Comparison of ENCODE assay signal across 7 cellular contexts in the genomic region with DNA sequence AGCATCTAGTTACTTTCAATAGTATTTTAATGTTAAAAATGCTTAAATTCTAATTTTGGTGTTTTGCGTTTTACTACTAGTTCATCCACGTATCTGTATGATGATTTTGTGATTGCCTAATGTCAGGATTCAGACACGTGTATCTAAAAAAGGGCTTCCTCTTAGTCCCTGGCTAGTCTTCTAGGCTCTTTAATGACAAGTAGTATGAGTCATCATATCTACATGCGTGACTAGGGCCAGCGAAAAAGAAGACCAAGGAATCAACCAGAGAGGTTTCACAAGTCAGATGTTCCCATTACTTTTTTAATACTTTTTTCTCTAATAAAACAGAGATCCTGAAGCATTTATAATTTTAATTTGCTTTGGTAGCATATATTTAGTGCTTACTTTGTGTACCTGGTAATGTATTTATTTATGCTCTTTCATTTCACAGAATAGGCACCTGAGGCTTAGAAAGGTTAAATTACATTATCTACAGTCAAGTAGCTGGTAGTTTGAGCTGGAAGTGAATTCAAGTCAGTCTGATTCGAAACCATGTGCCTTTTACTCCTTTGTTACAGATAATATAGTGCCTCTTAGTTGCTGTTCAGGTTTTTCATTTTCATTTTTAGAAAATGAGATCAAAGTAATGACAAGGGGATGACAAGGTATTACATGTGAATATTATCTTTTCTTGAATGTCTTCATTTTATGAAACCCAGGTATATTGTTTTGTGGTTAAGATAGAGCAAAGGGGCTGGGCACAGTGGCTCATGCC.
DNase-seq lines count a peak whose midpoint lies in the region; ATAC-seq lines count a peak whose summit lies in the region.

No MANE protein-coding gene starts in this region.

- intact Hi-C loops in activated naive CD4-positive, alpha-beta T cell treated with anti-CD3 and anti-CD28 coated beads for 36 hours (cut with micrococcal nuclease), result no loop called here

- H3K27me3 Mint-ChIP-seq in stimulated activated naive B cell treated with anti-CD40 and anti-IgM and Interleukin-4, amounts not matched to agents 10 μg/mL and 1 μg/mL and 100 μg/mL, for 72 hours, result no peaks in the 10 kb centered on the region
- no peaks in the 10 kb centered on the region for H3K27me3 Mint-ChIP-seq in activated naive CD4-positive, alpha-beta T cell treated with anti-CD3 and anti-CD28 coated beads for 36 hours (ENCODE audit: low read depth)

- CTCF ChIA-PET in activated naive CD4-positive, alpha-beta T cell treated with anti-CD3 and anti-CD28 coated beads for 36 hours (lab: Charles Lee), result no interaction called here

- DNase-seq in NOMO-1 (lab: John Stamatoyannopoulos, UW; ENCODE audit: unreplicated experiment in 2 of 2) (peak; percentile 39 to 77), myocyte (ENCODE audit: low read depth) (peak; percentile 73), hippocampal formation (lab: John Stamatoyannopoulos, UW) (no peak)
- DNase-seq in stimulated activated naive B cell treated with anti-CD40 and anti-IgM and Interleukin-4, amounts not matched to agents 10 μg/mL and 1 μg/mL and 100 μg/mL, for 72 hours, result no peak
- no peak for DNase-seq in activated naive CD4-positive, alpha-beta T cell treated with anti-CD3 and anti-CD28 coated beads for 36 hours

- no peak overlapping the region for H3K4me3 Mint-ChIP-seq in stimulated activated naive B cell treated with anti-CD40 and anti-IgM and Interleukin-4, amounts not matched to agents 10 μg/mL and 1 μg/mL and 100 μg/mL, for 72 hours
- H3K4me3 Mint-ChIP-seq in activated naive CD4-positive, alpha-beta T cell treated with anti-CD3 and anti-CD28 coated beads for 36 hours, result no peak overlapping the region

- H3K4me1 Mint-ChIP-seq in stimulated activated naive B cell treated with anti-CD40 and anti-IgM and Interleukin-4, amounts not matched to agents 10 μg/mL and 1 μg/mL and 100 μg/mL, for 72 hours, result no peaks in the 10 kb centered on the region
- H3K4me1 Mint-ChIP-seq in activated naive CD4-positive, alpha-beta T cell treated with anti-CD3 and anti-CD28 coated beads for 36 hours (ENCODE audit: low read depth), result no peaks in the 10 kb centered on the region

- H3K27ac Mint-ChIP-seq in stimulated activated naive B cell treated with anti-CD40 and anti-IgM and Interleukin-4, amounts not matched to agents 10 μg/mL and 1 μg/mL and 100 μg/mL, for 72 hours, result no peak overlapping the region
- H3K27ac Mint-ChIP-seq in activated naive CD4-positive, alpha-beta T cell treated with anti-CD3 and anti-CD28 coated beads for 36 hours, result no peak overlapping the region

- ATAC-seq in GM18909 (IDR thresholded peaks at IDR 0.05; ENCODE audit: poor library complexity, unreplicated experiment) (peak; percentile 79), HG02870 (IDR thresholded peaks at IDR 0.05; ENCODE audit: unreplicated experiment) (peak; percentile 92)
- no peak for ATAC-seq in stimulated activated naive B cell treated with anti-CD40 and anti-IgM and Interleukin-4, amounts not matched to agents 10 μg/mL and 1 μg/mL and 100 μg/mL, for 72 hours (replicated peaks)

- no peaks in the 10 kb centered on the region for H3K36me3 Mint-ChIP-seq in stimulated activated naive B cell treated with anti-CD40 and anti-IgM and Interleukin-4, amounts not matched to agents 10 μg/mL and 1 μg/mL and 100 μg/mL, for 72 hours
- H3K36me3 Mint-ChIP-seq in activated naive CD4-positive, alpha-beta T cell treated with anti-CD3 and anti-CD28 coated beads for 36 hours (ENCODE audit: low read depth), result no peaks in the 10 kb centered on the region

- H3K9me3 Mint-ChIP-seq in stimulated activated naive B cell treated with anti-CD40 and anti-IgM and Interleukin-4, amounts not matched to agents 10 μg/mL and 1 μg/mL and 100 μg/mL, for 72 hours, result peaks cover 0 to 3% of the 10 kb centered on the region in 2 donors
- no peaks in the 10 kb centered on the region for H3K9me3 Mint-ChIP-seq in activated naive CD4-positive, alpha-beta T cell treated with anti-CD3 and anti-CD28 coated beads for 36 hours

Comparison
In these comparisons a context has a peak if more than half of its experiments do, and no peak if none do; other contexts are left out.
1. ATAC-seq: peak in GM18909 (single experiment) and HG02870 (single experiment); none in stimulated activated naive B cell treated with anti-CD40 and anti-IgM and Interleukin-4, amounts not matched to agents 10 μg/mL and 1 μg/mL and 100 μg/mL, for 72 hours (0 of 2).
2. DNase-seq: peak in NOMO-1 (2 of 2) and myocyte (single experiment); none in stimulated activated naive B cell treated with anti-CD40 and anti-IgM and Interleukin-4, amounts not matched to agents 10 μg/mL and 1 μg/mL and 100 μg/mL, for 72 hours (single experiment), hippocampal formation (0 of 2) and activated naive CD4-positive, alpha-beta T cell treated with anti-CD3 and anti-CD28 coated beads for 36 hours (single experiment).